Comparison of ENCODE assay signal across 17 cellular contexts in genomic region chr13:30762643-30763042, GRCh38. TPM values are rescaled to one million over a fixed set of nuclear protein-coding genes. Genes with fewer than 3 reads are reported as not detected.
DNase-seq lines count a peak whose midpoint lies in the region; ATAC-seq and TF ChIP-seq lines count a peak whose summit lies in the region.
"Had no signal": no experiment of that assay in that cellular context is flagged by ENCODE, and none has a peak within 500 bp of the region (broad histone marks: within the 10 kb centered on the region; RNA-seq: fewer than 3 reads in every experiment).

No MANE protein-coding gene starts in this region.

- no peaks in the 10 kb centered on the region for H3K9me2 ChIP-seq in PC-3 (replicated peaks; ENCODE audit: low read length)

- TF ChIP-seq CTCF in mammary epithelial cell (conservative IDR thresholded peaks at IDR 0.05 in 1 of 2, IDR thresholded peaks at IDR 0.05 in 1 of 2; ENCODE audit: extremely low read depth in 1 of 2, insufficient read depth in 1 of 2, low read depth in 1 of 2, low read length in 2 of 2) (no peak), breast epithelium (IDR thresholded peaks at IDR 0.05) (no peak), fibroblast of pulmonary artery (IDR thresholded peaks at IDR 0.05; ENCODE audit: low read length, missing control alignments) (no peak), PC-3 (conservative IDR thresholded peaks at IDR 0.05; ENCODE audit: low read depth, low read length) (no peak)

- intact Hi-C loops in mammary epithelial cell (cut with micrococcal nuclease) (no loop called here), breast epithelium (cut with DNase I; ENCODE audit: low total_unique reads) (no loop called here), PC-3 (cut with micrococcal nuclease) (no loop called here)

- no peak overlapping the region for H2BK5ac ChIP-seq in trophoblast cell (ENCODE audit: low read depth, low read length, poor library complexity)

- TF ChIP-seq POLR2A in breast epithelium (IDR thresholded peaks at IDR 0.05): no peak

- H2BK120ac ChIP-seq in trophoblast cell (ENCODE audit: insufficient read depth, low read length, poor library complexity): no peak overlapping the region

- H3K4me2 ChIP-seq in mammary epithelial cell (ENCODE audit: insufficient read depth, low read depth, low read length) (no peak overlapping the region), trophoblast cell (ENCODE audit: low read length) (no peak overlapping the region), PC-3 (ENCODE audit: low read length) (no peak overlapping the region)
- H3K4me2 ChIP-seq: BLaER1 had no signal

- ATAC-seq in HG03039 (IDR thresholded peaks at IDR 0.05; ENCODE audit: unreplicated experiment): no peak
- no peak for ATAC-seq in PC-3
- ATAC-seq: GM12878 had no signal

- no peak overlapping the region for H3K27ac ChIP-seq in mammary epithelial cell (ENCODE audit: insufficient read depth, low read depth, low read length)
- no peak overlapping the region for H3K27ac ChIP-seq in breast epithelium
- H3K27ac ChIP-seq in trophoblast cell (ENCODE audit: low read depth, low read length): no peak overlapping the region
- no peak overlapping the region for H3K27ac ChIP-seq in PC-3 (ENCODE audit: low read length)
- H3K27ac ChIP-seq: BLaER1 had no signal

- H3K36me3 ChIP-seq in mammary epithelial cell (ENCODE audit: insufficient read depth, low read length): no peaks in the 10 kb centered on the region
- H3K36me3 ChIP-seq in breast epithelium: no peaks in the 10 kb centered on the region
- no peaks in the 10 kb centered on the region for H3K36me3 ChIP-seq in trophoblast cell (ENCODE audit: control insufficient read depth in 1 of 2, insufficient read depth in 2 of 2, low read length in 2 of 2)
- H3K36me3 ChIP-seq in PC-3 (ENCODE audit: low read depth, low read length): no peaks in the 10 kb centered on the region
- H3K36me3 ChIP-seq: BLaER1 had no signal

- H3K14ac ChIP-seq in trophoblast cell (ENCODE audit: low read length): no peak overlapping the region

- H3K18ac ChIP-seq in trophoblast cell (ENCODE audit: low read length): no peak overlapping the region

- POLR2A ChIA-PET in PC-3 (lab: Charles Lee; ENCODE audit: unreplicated experiment): no interaction called here

- no peaks in the 10 kb centered on the region for H3K79me2 ChIP-seq in mammary epithelial cell (ENCODE audit: insufficient read depth, low read length)
- no peaks in the 10 kb centered on the region for H3K79me2 ChIP-seq in trophoblast cell (ENCODE audit: control insufficient read depth, insufficient read depth, low read length, poor library complexity)
- H3K79me2 ChIP-seq in PC-3 (ENCODE audit: low read length): no peaks in the 10 kb centered on the region

- WGBS in mammary epithelial cell (ENCODE audit: low coverage, missing lambda C conversion rate): 91% methylated on average over 4 of the region's 4 CpGs
- WGBS in trophoblast cell (ENCODE audit: extremely low coverage, insufficient coverage, insufficient read length): no CpG with 5 or more reads among the region's 4 CpGs

- no peak overlapping the region for H2AK5ac ChIP-seq in trophoblast cell (ENCODE audit: low read length)

- no peak overlapping the region for H3K23ac ChIP-seq in trophoblast cell (ENCODE audit: low read length)

- H4K12ac ChIP-seq in trophoblast cell (ENCODE audit: low read depth, low read length): no peak overlapping the region

- no peak overlapping the region for H2BK12ac ChIP-seq in trophoblast cell (ENCODE audit: low read length)

- H3K79me1 ChIP-seq in trophoblast cell (ENCODE audit: low read length): no peaks in the 10 kb centered on the region

- H3K27me3 ChIP-seq in mammary epithelial cell (ENCODE audit: insufficient read depth, low read length) (no peaks in the 10 kb centered on the region), breast epithelium (no peaks in the 10 kb centered on the region), trophoblast cell (ENCODE audit: insufficient read depth, low read length) (no peaks in the 10 kb centered on the region), PC-3 (ENCODE audit: low read length) (no peaks in the 10 kb centered on the region)
- H3K27me3 ChIP-seq: BLaER1 had no signal

- CTCF ChIA-PET in mammary epithelial cell (lab: Charles Lee; ENCODE audit: low non-redundant PET) (no interaction called here), PC-3 (lab: Charles Lee) (no interaction called here)

- no peak overlapping the region for H3K4ac ChIP-seq in trophoblast cell (ENCODE audit: low read depth, low read length)

- no peaks in the 10 kb centered on the region for H4K20me1 ChIP-seq in mammary epithelial cell (ENCODE audit: insufficient read depth, low read length)
- H4K20me1 ChIP-seq in PC-3 (ENCODE audit: low read length): no peaks in the 10 kb centered on the region
- H4K20me1 ChIP-seq: BLaER1 had no signal

- H3K9me3 ChIP-seq in mammary epithelial cell (replicated peaks; ENCODE audit: insufficient read depth, low read length): no peaks in the 10 kb centered on the region
- H3K9me3 ChIP-seq in breast epithelium: no peaks in the 10 kb centered on the region
- H3K9me3 ChIP-seq in trophoblast cell (ENCODE audit: insufficient read depth, low read depth, low read length): no peaks in the 10 kb centered on the region
- no peaks in the 10 kb centered on the region for H3K9me3 ChIP-seq in PC-3 (ENCODE audit: low read length)
- H3K9me3 ChIP-seq: BLaER1 had no signal

- H3K4me3 ChIP-seq in mammary epithelial cell (replicated peaks in 1 of 3; ENCODE audit: insufficient read depth in 1 of 3, low read depth in 2 of 3, low read length in 3 of 3) (no peak overlapping the region), breast epithelium (no peak overlapping the region), fibroblast of pulmonary artery (replicated peaks; ENCODE audit: low read depth, low read length) (no peak overlapping the region), trophoblast cell (ENCODE audit: low read depth, low read length) (no peak overlapping the region), PC-3 (ENCODE audit: low read length) (no peak overlapping the region)
- H3K4me3 ChIP-seq: BLaER1, GM12878 had no signal

- no peak overlapping the region for H3K9ac ChIP-seq in mammary epithelial cell (ENCODE audit: insufficient read depth, low read length)
- no peak overlapping the region for H3K9ac ChIP-seq in trophoblast cell (ENCODE audit: low read length)
- no peak overlapping the region for H3K9ac ChIP-seq in PC-3 (ENCODE audit: low read length)
- H3K9ac ChIP-seq: BLaER1 had no signal

- peak; percentile 3 for DNase-seq in mammary epithelial cell
- DNase-seq in breast epithelium (ENCODE audit: low spot score in 2 of 2): no peak
- peak; percentile 66 for DNase-seq in amniotic epithelial cell (ENCODE audit: low read depth)
- peak; percentile 39 for DNase-seq in fibroblast of pulmonary artery (ENCODE audit: low read depth)
- DNase-seq in trophoblast cell: peak; percentile 28 to 37
- DNase-seq in NCI-H1694 treated with DMSO at 0.1 percent for 48 hours (lab: John Stamatoyannopoulos, UW): no peak
- DNase-seq in PC-3: no peak
- DNase-seq: 8988T; AML-193; CD8-positive, alpha-beta memory T cell; DMS53; HCEC 1CT; HFFc6 had no signal

- H2AFZ ChIP-seq in mammary epithelial cell (ENCODE audit: low read depth, low read length): no peak overlapping the region
- no peak overlapping the region for H2AFZ ChIP-seq in trophoblast cell (ENCODE audit: insufficient read depth, low read length, poor library complexity)
- no peak overlapping the region for H2AFZ ChIP-seq in PC-3 (ENCODE audit: low read length)

- H4K91ac ChIP-seq in trophoblast cell (ENCODE audit: low read depth, low read length): no peak overlapping the region

- no peak overlapping the region for H4K8ac ChIP-seq in trophoblast cell (ENCODE audit: low read depth, low read length)

- no TSS peak for BruUV-seq in mammary epithelial cell (replicated peaks; lab: Mats Ljungman, UMichigan)
- BruUV-seq in PC-3 (replicated peaks; lab: Mats Ljungman, UMichigan): no TSS peak

- in situ Hi-C loops in mammary epithelial cell (cut with MboI; ENCODE audit: low sequenced_read_pairs in 2 of 2): no loop called here

- no peaks in the 10 kb centered on the region for H3F3A ChIP-seq in PC-3 (ENCODE audit: low read length, unreplicated experiment)

- dilution Hi-C loops in mammary epithelial cell (cut with HindIII; ENCODE audit: low sequenced_read_pairs): no loop called here

- H3K4me1 ChIP-seq in mammary epithelial cell (ENCODE audit: insufficient read depth, low read length) (no peaks in the 10 kb centered on the region), breast epithelium (no peaks in the 10 kb centered on the region), trophoblast cell (ENCODE audit: control insufficient read depth in 1 of 2, insufficient read depth in 2 of 2, low read length in 2 of 2) (no peaks in the 10 kb centered on the region), PC-3 (ENCODE audit: insufficient read depth, low read length) (no peaks in the 10 kb centered on the region)

RNA-seq across cellular contexts. Expression of gene ALOX5AP, which starts 27.3 kb away (rescaled TPM):
- total RNA-seq in mammary epithelial cell (under 1 TPM; 0.33 to 0.35 TPM), breast epithelium (10 to 100 TPM; 32.1 to 47.4 (median 37.9) TPM), PC-3 (2014; rRNA removed) (not detected in 2 replicates)
- polyA plus RNA-seq in mammary epithelial cell: 0.19 TPM
- polyA minus RNA-seq in mammary epithelial cell: not detected
- polyA plus RNA-seq in trophoblast cell (2013): 3.3 and 3.5 TPM in 2 replicates
- total RNA-seq: G401, HFFc6 had no signal

Comparison
In these comparisons a context has a peak if more than half of its experiments do, and no peak if none do; other contexts are left out.
1. DNase-seq: peak in mammary epithelial cell (single experiment), amniotic epithelial cell (single experiment), fibroblast of pulmonary artery (single experiment) and trophoblast cell (2 of 2); none in breast epithelium (0 of 2), NCI-H1694 treated with DMSO at 0.1 percent for 48 hours (single experiment) and PC-3 (single experiment).
2. RNA of gene ALOX5AP, which starts 27.3 kb away (total RNA-seq): 32.1 to 47.4 TPM in breast epithelium; 0.33 to 0.35 TPM in mammary epithelial cell and not detected in PC-3; every median in the first group is over 10 times any median in the second.